ENCODE assay signal across 27 cellular contexts in genomic region chr3:151178208-151178845, GRCh38. TPM values are rescaled to one million over a fixed set of nuclear protein-coding genes. Genes with fewer than 3 reads are reported as not detected.
DNase-seq lines count a peak whose midpoint lies in the region; TF ChIP-seq lines count a peak whose summit lies in the region.
"Had no signal": no experiment of that assay in that cellular context is flagged by ENCODE, and none has a peak within 500 bp of the region (broad histone marks: within the 10 kb centered on the region; RNA-seq: fewer than 3 reads in every experiment).

No MANE protein-coding gene starts in this region.

- H3K4me1 Mint-ChIP-seq in MCF 10A (ENCODE audit: insufficient read depth, unreplicated experiment) = no peaks in the 10 kb centered on the region
- H3K4me1 Mint-ChIP-seq in type B pancreatic cell (ENCODE audit: unreplicated experiment) = peaks cover 14% of the 10 kb centered on the region

- no peak for TF ChIP-seq EP300 in transverse colon (IDR thresholded peaks at IDR 0.05; ENCODE audit: low read depth)

- no peak overlapping the region for H3K4me3 ChIP-seq in mammary epithelial cell (replicated peaks in 1 of 3; ENCODE audit: insufficient read depth in 1 of 3, low read depth in 2 of 3, low read length in 3 of 3)
- H3K4me3 ChIP-seq in transverse colon = no peak overlapping the region
- H3K4me3 ChIP-seq: SK-N-MC had no signal

- dilution Hi-C loops in mammary epithelial cell (cut with HindIII; ENCODE audit: low sequenced_read_pairs) = no loop called here

- H3K4me3 Mint-ChIP-seq in MCF 10A (ENCODE audit: unreplicated experiment) (no peak overlapping the region), type B pancreatic cell (no peak overlapping the region)
- H3K4me3 Mint-ChIP-seq: CD4-positive, alpha-beta T cell; HFFc6; T-cell had no signal

- H3K9me3 ChIP-seq in mammary epithelial cell (replicated peaks; ENCODE audit: insufficient read depth, low read length) (no peaks in the 10 kb centered on the region), transverse colon (no peaks in the 10 kb centered on the region)
- H3K9me3 ChIP-seq: BE2C had no signal

- H3K27ac ChIP-seq in mammary epithelial cell (ENCODE audit: insufficient read depth, low read depth, low read length) = no peak overlapping the region
- peak overlapping the region; percentile 21 to 58 (median 34) for H3K27ac ChIP-seq in transverse colon
- H3K27ac ChIP-seq: SK-N-MC had no signal

- BruUV-seq in mammary epithelial cell (replicated peaks; lab: Mats Ljungman, UMichigan) (no TSS peak), MCF 10A (replicated peaks; lab: Mats Ljungman, UMichigan) (no TSS peak)

- intact Hi-C loops in mammary epithelial cell (cut with micrococcal nuclease) (no loop called here), MCF 10A (cut with micrococcal nuclease) (no loop called here), transverse colon (cut with DNase I; ENCODE audit: low total_unique reads) (no loop called here)

- no peak overlapping the region for H3K9ac ChIP-seq in mammary epithelial cell (ENCODE audit: insufficient read depth, low read length)

- H3K36me3 ChIP-seq in mammary epithelial cell (ENCODE audit: insufficient read depth, low read length) = no peaks in the 10 kb centered on the region
- H3K36me3 ChIP-seq in transverse colon = no peaks in the 10 kb centered on the region
- H3K36me3 ChIP-seq: BE2C had no signal

- TF ChIP-seq CTCF in mammary epithelial cell (conservative IDR thresholded peaks at IDR 0.05 in 1 of 2, IDR thresholded peaks at IDR 0.05 in 1 of 2; ENCODE audit: extremely low read depth in 1 of 2, insufficient read depth in 1 of 2, low read depth in 1 of 2, low read length in 2 of 2) (no peak), MCF 10A (IDR thresholded peaks at IDR 0.05; ENCODE audit: unreplicated experiment) (no peak), transverse colon (IDR thresholded peaks at IDR 0.05) (no peak), type B pancreatic cell (conservative IDR thresholded peaks at IDR 0.05) (no peak)

- POLR2A ChIA-PET in MCF 10A (lab: Yijun Ruan, JAX) = no interaction called here

- H3K27me3 ChIP-seq in mammary epithelial cell (ENCODE audit: insufficient read depth, low read length) (no peaks in the 10 kb centered on the region), transverse colon (no peaks in the 10 kb centered on the region)
- H3K27me3 ChIP-seq: BE2C had no signal

- H3K27me3 Mint-ChIP-seq in MCF 10A (ENCODE audit: insufficient read depth, unreplicated experiment) (no peaks in the 10 kb centered on the region), type B pancreatic cell (no peaks in the 10 kb centered on the region)
- H3K27me3 Mint-ChIP-seq: CD4-positive, alpha-beta T cell; T-cell had no signal

- H3K79me2 ChIP-seq in mammary epithelial cell (ENCODE audit: insufficient read depth, low read length) = no peaks in the 10 kb centered on the region

- no peaks in the 10 kb centered on the region for H3K36me3 Mint-ChIP-seq in MCF 10A (ENCODE audit: insufficient read depth, unreplicated experiment)
- H3K36me3 Mint-ChIP-seq in type B pancreatic cell = no peaks in the 10 kb centered on the region
- H3K36me3 Mint-ChIP-seq: T-cell had no signal

- H3K4me1 ChIP-seq in mammary epithelial cell (ENCODE audit: insufficient read depth, low read length) (no peaks in the 10 kb centered on the region), transverse colon (peaks cover 0 to 12% (median 6%) of the 10 kb centered on the region in 4 donors)

- no peak for TF ChIP-seq POLR2A in transverse colon (IDR thresholded peaks at IDR 0.05)

- CTCF ChIA-PET in mammary epithelial cell (lab: Charles Lee; ENCODE audit: low non-redundant PET) = no interaction called here
- CTCF ChIA-PET in MCF 10A (lab: Yijun Ruan, JAX) = interaction anchor here (0.6 to 1.4 kb wide), 8 partner anchors 9 to 648 kb away, joined by 3 to 9 read pairs (median 5); no protein-coding TSS in a partner anchor

- DNase-seq in mammary epithelial cell (peak; percentile 53), MCF 10A (ENCODE audit: unreplicated experiment) (no peak), NCI-H69 (lab: John Stamatoyannopoulos, UW) (peak; percentile 37), islet precursor cell (peak; percentile 76), transverse colon (no peak), SKM-1 (lab: John Stamatoyannopoulos, UW; ENCODE audit: unreplicated experiment) (no peak), type B pancreatic cell (ENCODE audit: extremely low spot score, unreplicated experiment) (no peak), NCI-H2107 (lab: John Stamatoyannopoulos, UW) (no peak)
- DNase-seq: 8988T; BE2C; CD4-positive, alpha-beta T cell; DMS53; EL; HFFc6; Kasumi-1; NCI-H1092 treated with DMSO at 0.1 percent for 48 hours; NCI-H1694 treated with DMSO at 0.1 percent for 48 hours; NCI-H226; NCI-H524 treated with DMSO at 0.1 percent for 48 hours; NK-92 treated with Interleukin-12 subunit alpha and Interleukin-12 subunit beta, amount 100 ng/mL, for 24 hours; OCI-M1; SHP77; T-cell had no signal

- H3K4me2 ChIP-seq in mammary epithelial cell (ENCODE audit: insufficient read depth, low read depth, low read length) = peak overlapping the region; percentile 10

- no peaks in the 10 kb centered on the region for H4K20me1 ChIP-seq in mammary epithelial cell (ENCODE audit: insufficient read depth, low read length)

- H3K27ac Mint-ChIP-seq in MCF 10A (ENCODE audit: low read depth, unreplicated experiment) = no peak overlapping the region
- no peak overlapping the region for H3K27ac Mint-ChIP-seq in type B pancreatic cell
- H3K27ac Mint-ChIP-seq: CD4-positive, alpha-beta T cell; HFFc6; T-cell had no signal

- WGBS in mammary epithelial cell (ENCODE audit: low coverage, missing lambda C conversion rate) = 6% methylated on average over 2 of the region's 2 CpGs
- 67 to 73% methylated on average over 1 to 2 of the region's 2 CpGs for whole genome bisulfite sequencing in transverse colon (ENCODE audit: low coverage in 1 of 2), 2 donors

- no peaks in the 10 kb centered on the region for H3K9me3 Mint-ChIP-seq in MCF 10A (ENCODE audit: unreplicated experiment)
- no peaks in the 10 kb centered on the region for H3K9me3 Mint-ChIP-seq in type B pancreatic cell
- H3K9me3 Mint-ChIP-seq: CD4-positive, alpha-beta T cell; HFFc6; T-cell had no signal

- in situ Hi-C loops in mammary epithelial cell (cut with MboI; ENCODE audit: low sequenced_read_pairs in 2 of 2) = no loop called here
- in situ Hi-C loops in transverse colon (cut with MboI; ENCODE audit: low pct_ligation_motif_present in 1 of 4, low pct_unique_long_range_greater_than_20kb in 1 of 4, low sequenced_read_pairs in 3 of 4) = no loop called here

- H2AFZ ChIP-seq in mammary epithelial cell (ENCODE audit: low read depth, low read length) = peak overlapping the region; percentile 66

RNA-seq across cellular contexts. Expression of gene GPR171, which starts 24.7 kb away (rescaled TPM):
- total RNA-seq in mammary epithelial cell (not detected), MCF 10A (2022) (not detected in 2 replicates), transverse colon (1 to 10 TPM in 2 of 4 donors, not detected in 2; 3.8 to 6.8 TPM), type B pancreatic cell (ENCODE audit: low replicate concordance) (not detected in 2 replicates)
- not detected for polyA plus RNA-seq in mammary epithelial cell
- polyA minus RNA-seq in mammary epithelial cell = not detected
- total RNA-seq: HFFc6, HT1080, RPMI7951 had no signal
- polyA plus RNA-seq: AG04450 had no signal

Comparison
In these comparisons a context has a peak if more than half of its experiments do, and no peak if none do; other contexts are left out.
1. DNase-seq: peak in mammary epithelial cell (single experiment), NCI-H69 (single experiment) and islet precursor cell (single experiment); none in MCF 10A (single experiment), transverse colon (single experiment), SKM-1 (single experiment), type B pancreatic cell (single experiment) and NCI-H2107 (single experiment).